27 cellular contexts compared by ENCODE assay signal in genomic region chr9:121138973-121139372, GRCh38.
DNase-seq lines count a peak whose midpoint lies in the region; ATAC-seq, FAIRE-seq and TF ChIP-seq lines count a peak whose summit lies in the region.
"Had no signal": no experiment of that assay in that cellular context is flagged by ENCODE, and none has a peak within 500 bp of the region (broad histone marks: within the 10 kb centered on the region; RNA-seq: fewer than 3 reads in every experiment).

No MANE protein-coding gene starts in this region.

- DNase-seq in AG09309 (ENCODE audit: low read depth) (peak; percentile 31), PC-3 (no peak), keratinocyte (ENCODE audit: low read depth, low spot score) (no peak), NCI-H345 (lab: John Stamatoyannopoulos, UW) (no peak), osteocyte (ENCODE audit: extremely low spot score, unreplicated experiment) (no peak), T-helper 17 cell (no peak)
- no peak for DNase-seq in CD8-positive, alpha-beta T cell
- DNase-seq: activated CD4-positive, alpha-beta T cell treated with anti-CD3 and anti-CD28 coated beads, Interleukin-2, amount 50 U/mL, for 4 hours; activated CD4-positive, CD25-positive, alpha-beta regulatory T cell; activated CD8-positive, alpha-beta memory T cell treated with anti-CD3 and anti-CD28 coated beads, Interleukin-2, amount 50 U/mL, for 48 hours; activated effector memory CD4-positive, alpha-beta T cell treated with Interleukin-2 at 50 U/mL for 16 hours; body of pancreas; H7; head of caudate nucleus; KG1; left cardiac atrium; mesendoderm; naive thymus-derived CD8-positive, alpha-beta T cell; NCI-H1436 treated with DMSO at 0.1 percent for 48 hours; NCI-H69; spleen; stimulated activated CD4-positive, alpha-beta T cell treated with anti-CD3 and anti-CD28 coated beads, Interleukin-2, amount 100 ng/mL, for 48 hours had no signal

- CTCF ChIA-PET in CD8-positive, alpha-beta T cell (lab: Charles Lee) = interaction anchor here (1.0 to 1.2 kb wide), 3 partner anchors 12 to 21 kb away, joined by 3 read pairs; no protein-coding TSS in a partner anchor
- CTCF ChIA-PET in PC-3 (lab: Charles Lee) = no interaction called here

- no peaks in the 10 kb centered on the region for H3K27me3 Mint-ChIP-seq in CD8-positive, alpha-beta T cell (ENCODE audit: low read depth)
- H3K27me3 Mint-ChIP-seq in osteocyte (ENCODE audit: unreplicated experiment) (no peaks in the 10 kb centered on the region), T-helper 17 cell (no peaks in the 10 kb centered on the region)
- H3K27me3 Mint-ChIP-seq: naive thymus-derived CD8-positive, alpha-beta T cell had no signal

- TF ChIP-seq CTCF in AG09309 (IDR thresholded peaks at IDR 0.05; ENCODE audit: control insufficient read depth, insufficient read depth, low read depth, low read length, missing control alignments) = no peak
- no peak for TF ChIP-seq CTCF in CD8-positive, alpha-beta T cell (IDR thresholded peaks at IDR 0.05)
- TF ChIP-seq CTCF in PC-3 (conservative IDR thresholded peaks at IDR 0.05; ENCODE audit: low read depth, low read length) = no peak
- TF ChIP-seq CTCF in keratinocyte (optimal IDR thresholded peaks at IDR 0.05 in 1 of 3, IDR thresholded peaks at IDR 0.05 in 1 of 3, conservative IDR thresholded peaks at IDR 0.05 in 1 of 3; ENCODE audit: extremely low read depth in 1 of 3, insufficient read depth in 2 of 3, low read length in 3 of 3) = no peak
- no peak for TF ChIP-seq CTCF in osteocyte (IDR thresholded peaks at IDR 0.05)

- H2AFZ ChIP-seq in PC-3 (ENCODE audit: low read length) (no peak overlapping the region), keratinocyte (ENCODE audit: control insufficient read depth, low read length) (no peak overlapping the region)

- ATAC-seq in CD8-positive, alpha-beta T cell = no peak
- ATAC-seq in PC-3 (peak; percentile 75), T-helper 17 cell (no peak)
- ATAC-seq: body of pancreas; GM12878; left cardiac atrium; naive thymus-derived CD8-positive, alpha-beta T cell; stimulated activated effector memory CD8-positive, alpha-beta T cell treated with anti-CD3 and anti-CD28 coated beads, Interleukin-12 subunit alpha, Interleukin-12 subunit beta, amount 100 ng/mL, for 72 hours had no signal

- no TSS peak for BruUV-seq in PC-3 (replicated peaks; lab: Mats Ljungman, UMichigan)

- peaks cover 20% of the 10 kb centered on the region for H3K4me1 Mint-ChIP-seq in CD8-positive, alpha-beta T cell (ENCODE audit: low read depth)
- H3K4me1 Mint-ChIP-seq in osteocyte (ENCODE audit: unreplicated experiment) (no peaks in the 10 kb centered on the region), T-helper 17 cell (peaks cover 16% of the 10 kb centered on the region)

- no peaks in the 10 kb centered on the region for H3K9me2 ChIP-seq in PC-3 (replicated peaks; ENCODE audit: low read length)

- peak overlapping the region; percentile 3 for H3K27ac Mint-ChIP-seq in CD8-positive, alpha-beta T cell
- H3K27ac Mint-ChIP-seq in osteocyte (ENCODE audit: unreplicated experiment) (no peak overlapping the region), T-helper 17 cell (no peak overlapping the region)
- H3K27ac Mint-ChIP-seq: stimulated activated effector memory CD8-positive, alpha-beta T cell treated with anti-CD3 and anti-CD28 coated beads, Interleukin-12 subunit alpha, Interleukin-12 subunit beta, amount 100 ng/mL, for 72 hours had no signal

- peaks cover 92% of the 10 kb centered on the region for H3K36me3 Mint-ChIP-seq in CD8-positive, alpha-beta T cell
- peaks cover 26% of the 10 kb centered on the region for H3K36me3 Mint-ChIP-seq in osteocyte (ENCODE audit: unreplicated experiment)
- peaks cover 21% of the 10 kb centered on the region for H3K36me3 Mint-ChIP-seq in T-helper 17 cell (ENCODE audit: low read depth)

- no peak overlapping the region for H3K4me3 ChIP-seq in AG09309 (ENCODE audit: control insufficient read depth, low read depth, low read length)
- no peak overlapping the region for H3K4me3 ChIP-seq in CD8-positive, alpha-beta T cell (ENCODE audit: low read depth, low read length)
- H3K4me3 ChIP-seq in PC-3 (ENCODE audit: low read length) = no peak overlapping the region
- no peak overlapping the region for H3K4me3 ChIP-seq in keratinocyte (ENCODE audit: control insufficient read depth in 2 of 3, extremely low read depth in 1 of 3, insufficient read depth in 2 of 3, low read depth in 1 of 3, low read length in 3 of 3)
- H3K4me3 ChIP-seq: body of pancreas, GM12878, spleen, thoracic aorta had no signal

- peaks cover 51% of the 10 kb centered on the region for H3K36me3 ChIP-seq in CD8-positive, alpha-beta T cell (ENCODE audit: insufficient read depth, low read length)
- H3K36me3 ChIP-seq in PC-3 (ENCODE audit: low read depth, low read length) (peaks cover 9% of the 10 kb centered on the region; the same call in 1 of the 2 replicates), keratinocyte (ENCODE audit: control insufficient read depth in 2 of 2, extremely low read depth in 1 of 2, insufficient read depth in 2 of 2, low read length in 2 of 2) (peaks cover 0 to 25% of the 10 kb centered on the region in 2 experiments)

- H3K9me1 ChIP-seq in keratinocyte (ENCODE audit: control insufficient read depth, extremely low read depth, insufficient read depth, low read length) = no peaks in the 10 kb centered on the region

- no peaks in the 10 kb centered on the region for H3K9me3 ChIP-seq in CD8-positive, alpha-beta T cell (ENCODE audit: low read length)
- H3K9me3 ChIP-seq in PC-3 (ENCODE audit: low read length) (no peaks in the 10 kb centered on the region), keratinocyte (ENCODE audit: control insufficient read depth, low read depth, low read length) (no peaks in the 10 kb centered on the region), T-helper 17 cell (ENCODE audit: control insufficient read depth, low read length, poor library complexity, severe bottlenecking) (no peaks in the 10 kb centered on the region)
- H3K9me3 ChIP-seq: body of pancreas, spleen, thoracic aorta had no signal

- no peak overlapping the region for H3K9ac ChIP-seq in PC-3 (ENCODE audit: low read length)
- no peak overlapping the region for H3K9ac ChIP-seq in keratinocyte (ENCODE audit: control insufficient read depth, extremely low read depth, insufficient read depth, low read length)

- dilution Hi-C loops in keratinocyte (cut with MboI; ENCODE audit: extremely low pct_ligation_motif_present, low sequenced_read_pairs) = no loop called here

- H4K20me1 ChIP-seq in PC-3 (ENCODE audit: low read length) (no peaks in the 10 kb centered on the region), keratinocyte (ENCODE audit: control insufficient read depth, extremely low read depth, insufficient read depth, low read length) (no peaks in the 10 kb centered on the region)

- no peaks in the 10 kb centered on the region for H3K9me3 Mint-ChIP-seq in CD8-positive, alpha-beta T cell
- H3K9me3 Mint-ChIP-seq in osteocyte (ENCODE audit: unreplicated experiment) = no peaks in the 10 kb centered on the region
- H3K9me3 Mint-ChIP-seq: naive thymus-derived CD8-positive, alpha-beta T cell; stimulated activated effector memory CD8-positive, alpha-beta T cell treated with anti-CD3 and anti-CD28 coated beads, Interleukin-12 subunit alpha, Interleukin-12 subunit beta, amount 100 ng/mL, for 72 hours had no signal

- no peaks in the 10 kb centered on the region for H3K4me1 ChIP-seq in CD8-positive, alpha-beta T cell (ENCODE audit: insufficient read depth, low read length)
- H3K4me1 ChIP-seq in PC-3 (ENCODE audit: insufficient read depth, low read length) (peaks cover 10% of the 10 kb centered on the region), keratinocyte (ENCODE audit: control insufficient read depth, extremely low read depth, insufficient read depth, low read length) (peaks cover 36% of the 10 kb centered on the region)
- H3K4me1 ChIP-seq: body of pancreas had no signal

- H3K79me2 ChIP-seq in PC-3 (ENCODE audit: low read length) (no peaks in the 10 kb centered on the region), keratinocyte (ENCODE audit: control insufficient read depth, insufficient read depth, low read length) (no peaks in the 10 kb centered on the region)

- H3K27me3 ChIP-seq in CD8-positive, alpha-beta T cell (ENCODE audit: insufficient read depth, low read length) = no peaks in the 10 kb centered on the region
- no peaks in the 10 kb centered on the region for H3K27me3 ChIP-seq in PC-3 (ENCODE audit: low read length)
- no peaks in the 10 kb centered on the region for H3K27me3 ChIP-seq in keratinocyte (ENCODE audit: control insufficient read depth, extremely low read depth, insufficient read depth, low read length)
- H3K27me3 ChIP-seq: body of pancreas, spleen had no signal

- H3K27ac ChIP-seq in CD8-positive, alpha-beta T cell (ENCODE audit: low read depth, low read length) = no peak overlapping the region
- H3K27ac ChIP-seq in PC-3 (ENCODE audit: low read length) (no peak overlapping the region), keratinocyte (ENCODE audit: control insufficient read depth, insufficient read depth, low read length) (peak overlapping the region; percentile 24)
- H3K27ac ChIP-seq: body of pancreas, RWPE1, spleen, thoracic aorta had no signal

- no peak overlapping the region for H3K4me2 ChIP-seq in PC-3 (ENCODE audit: low read length)
- peak overlapping the region; percentile 70 for H3K4me2 ChIP-seq in keratinocyte (ENCODE audit: control insufficient read depth, extremely low read depth, insufficient read depth, low read depth, low read length)

- H3K4me3 Mint-ChIP-seq in CD8-positive, alpha-beta T cell = no peak overlapping the region
- H3K4me3 Mint-ChIP-seq in osteocyte (ENCODE audit: unreplicated experiment) = no peak overlapping the region
- no peak overlapping the region for H3K4me3 Mint-ChIP-seq in T-helper 17 cell
- H3K4me3 Mint-ChIP-seq: naive thymus-derived CD8-positive, alpha-beta T cell; stimulated activated effector memory CD8-positive, alpha-beta T cell treated with anti-CD3 and anti-CD28 coated beads, Interleukin-12 subunit alpha, Interleukin-12 subunit beta, amount 100 ng/mL, for 72 hours had no signal

- no peak for FAIRE-seq in keratinocyte (lab: Jason Lieb, UNC)
- FAIRE-seq: GM12878, HTR-8/SVneo had no signal

- H3F3A ChIP-seq in PC-3 (ENCODE audit: low read length, unreplicated experiment) = no peaks in the 10 kb centered on the region

- POLR2A ChIA-PET in CD8-positive, alpha-beta T cell (lab: Charles Lee) = interaction anchor here (1.1 to 2.0 kb wide), 4 partner anchors 9 to 19 kb away, joined by 3 to 4 read pairs (median 3); no protein-coding TSS in a partner anchor
- POLR2A ChIA-PET in PC-3 (lab: Charles Lee; ENCODE audit: unreplicated experiment) = interaction anchor here (1.1 kb wide), 1 partner anchor 16 kb away, joined by 3 read pairs; no protein-coding TSS in a partner anchor

- intact Hi-C loops in CD8-positive, alpha-beta T cell (cut with DNase I, micrococcal nuclease) = no loop called here
- intact Hi-C loops in PC-3 (cut with micrococcal nuclease) = no loop called here
